Comparison of ENCODE assay signal across 1 cellular context in the genomic region with DNA sequence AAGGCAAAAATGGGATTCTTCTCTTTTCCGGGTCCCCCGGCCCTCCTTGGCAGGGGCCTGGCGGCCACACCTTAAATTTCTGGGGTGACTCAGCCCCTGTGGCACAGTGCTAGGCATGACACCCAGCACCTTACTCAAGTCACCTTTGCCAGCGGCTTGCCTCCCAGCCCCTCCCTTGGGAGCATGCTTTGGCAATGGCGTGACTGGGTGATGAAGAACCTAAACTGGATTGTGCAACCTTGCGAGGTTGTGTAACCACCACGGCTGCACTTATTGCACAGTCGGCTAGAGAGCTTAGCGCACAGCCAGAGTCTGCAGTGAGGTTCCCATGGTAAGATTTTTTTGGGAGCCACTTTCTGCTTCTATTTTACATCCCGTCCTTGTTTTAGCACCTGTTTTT.
TF ChIP-seq lines count a peak whose summit lies in the region.

No MANE protein-coding gene starts in this region.

TF ChIP-seq in K562, 482 proteins besides CTCF, POLR2A, EP300 and RAD21 (continued from another document):
- TF ChIP-seq CBX8 (IDR thresholded peaks at IDR 0.05; ENCODE audit: borderline replicate concordance, extremely low read depth, low read depth, low read length, poor library complexity, severe bottlenecking) (no peak), POLR2H (tag; IDR thresholded peaks at IDR 0.05; ENCODE audit: low read depth) (no peak), ZNF134 (CRISPR knock-in tag; conservative IDR thresholded peaks at IDR 0.05) (no peak), ZFPM2 (CRISPR knock-in tag; IDR thresholded peaks at IDR 0.05) (no peak), HNRNPL (IDR thresholded peaks at IDR 0.05; ENCODE audit: low read depth, low read length) (no peak), SMAD1 (IDR thresholded peaks at IDR 0.05; ENCODE audit: low read depth, low read length, partially characterized antibody) (no peak), ETS1 (conservative IDR thresholded peaks at IDR 0.05; ENCODE audit: control insufficient read depth, low read depth, low read length) (no peak), TRIM24 (IDR thresholded peaks at IDR 0.05) (peak in 1 of 2 experiments; percentile 12; a peak in 1 of 4 replicates), ZNF384 (IDR thresholded peaks at IDR 0.05; ENCODE audit: low read depth, low read length) (no peak), GMEB1 (CRISPR knock-in tag; IDR thresholded peaks at IDR 0.05) (no peak), SNIP1 (IDR thresholded peaks at IDR 0.05; ENCODE audit: low read depth) (no peak), CEBPB (tag; IDR thresholded peaks at IDR 0.05) (peak; percentile 97), CEBPG (CRISPR knock-in tag; IDR thresholded peaks at IDR 0.05) (peak; percentile 80), CEBPG (tag; conservative IDR thresholded peaks at IDR 0.05 in 1 of 2, IDR thresholded peaks at IDR 0.05 in 1 of 2) (peak; percentile 90 to 95), POLR3A (IDR thresholded peaks at IDR 0.05; ENCODE audit: borderline replicate concordance, extremely low read depth, insufficient read depth, insufficient read length) (no peak), RBM39 (optimal IDR thresholded peaks at IDR 0.05; ENCODE audit: low read depth, low read length) (no peak), ZNF511 (CRISPR knock-in tag; IDR thresholded peaks at IDR 0.05) (no peak), SP2 (IDR thresholded peaks at IDR 0.05; ENCODE audit: extremely low read depth, low read depth, low read length, poor library complexity, severe bottlenecking) (no peak), E4F1 (CRISPR knock-in tag; IDR thresholded peaks at IDR 0.05; ENCODE audit: borderline replicate concordance) (no peak), EWSR1 (IDR thresholded peaks at IDR 0.05; ENCODE audit: borderline replicate concordance, low read depth, partially characterized antibody) (no peak), PHB (CRISPR knock-in tag; IDR thresholded peaks at IDR 0.05) (no peak), IRF2 (CRISPR knock-in tag; IDR thresholded peaks at IDR 0.05) (no peak), SRF (CRISPR knock-in tag; IDR thresholded peaks at IDR 0.05) (no peak), ZNF197 (CRISPR knock-in tag; IDR thresholded peaks at IDR 0.05; ENCODE audit: low read depth) (no peak), ZNF174 (CRISPR knock-in tag; IDR thresholded peaks at IDR 0.05) (no peak), KAT7 (CRISPR knock-in tag; IDR thresholded peaks at IDR 0.05; ENCODE audit: borderline replicate concordance) (no peak), HDAC2 (IDR thresholded peaks at IDR 0.05) (no peak), KDM5B (IDR thresholded peaks at IDR 0.05; ENCODE audit: insufficient replicate concordance, low read depth, low read length) (no peak)
- TF ChIP-seq, protein P1, sequence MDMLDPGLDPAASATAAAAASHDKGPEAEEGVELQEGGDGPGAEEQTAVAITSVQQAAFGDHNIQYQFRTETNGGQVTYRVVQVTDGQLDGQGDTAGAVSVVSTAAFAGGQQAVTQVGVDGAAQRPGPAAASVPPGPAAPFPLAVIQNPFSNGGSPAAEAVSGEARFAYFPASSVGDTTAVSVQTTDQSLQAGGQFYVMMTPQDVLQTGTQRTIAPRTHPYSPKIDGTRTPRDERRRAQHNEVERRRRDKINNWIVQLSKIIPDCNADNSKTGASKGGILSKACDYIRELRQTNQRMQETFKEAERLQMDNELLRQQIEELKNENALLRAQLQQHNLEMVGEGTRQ (CRISPR knock-in tag; IDR thresholded peaks at IDR 0.05): no peak
- TF ChIP-seq, protein P2, sequence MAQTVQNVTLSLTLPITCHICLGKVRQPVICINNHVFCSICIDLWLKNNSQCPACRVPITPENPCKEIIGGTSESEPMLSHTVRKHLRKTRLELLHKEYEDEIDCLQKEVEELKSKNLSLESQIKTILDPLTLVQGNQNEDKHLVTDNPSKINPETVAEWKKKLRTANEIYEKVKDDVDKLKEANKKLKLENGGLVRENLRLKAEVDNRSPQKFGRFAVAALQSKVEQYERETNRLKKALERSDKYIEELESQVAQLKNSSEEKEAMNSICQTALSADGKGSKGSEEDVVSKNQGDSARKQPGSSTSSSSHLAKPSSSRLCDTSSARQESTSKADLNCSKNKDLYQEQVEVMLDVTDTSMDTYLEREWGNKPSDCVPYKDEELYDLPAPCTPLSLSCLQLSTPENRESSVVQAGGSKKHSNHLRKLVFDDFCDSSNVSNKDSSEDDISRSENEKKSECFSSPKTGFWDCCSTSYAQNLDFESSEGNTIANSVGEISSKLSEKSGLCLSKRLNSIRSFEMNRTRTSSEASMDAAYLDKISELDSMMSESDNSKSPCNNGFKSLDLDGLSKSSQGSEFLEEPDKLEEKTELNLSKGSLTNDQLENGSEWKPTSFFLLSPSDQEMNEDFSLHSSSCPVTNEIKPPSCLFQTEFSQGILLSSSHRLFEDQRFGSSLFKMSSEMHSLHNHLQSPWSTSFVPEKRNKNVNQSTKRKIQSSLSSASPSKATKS (CRISPR knock-in tag; IDR thresholded peaks at IDR 0.05): no peak
- TF ChIP-seq, protein P3, sequence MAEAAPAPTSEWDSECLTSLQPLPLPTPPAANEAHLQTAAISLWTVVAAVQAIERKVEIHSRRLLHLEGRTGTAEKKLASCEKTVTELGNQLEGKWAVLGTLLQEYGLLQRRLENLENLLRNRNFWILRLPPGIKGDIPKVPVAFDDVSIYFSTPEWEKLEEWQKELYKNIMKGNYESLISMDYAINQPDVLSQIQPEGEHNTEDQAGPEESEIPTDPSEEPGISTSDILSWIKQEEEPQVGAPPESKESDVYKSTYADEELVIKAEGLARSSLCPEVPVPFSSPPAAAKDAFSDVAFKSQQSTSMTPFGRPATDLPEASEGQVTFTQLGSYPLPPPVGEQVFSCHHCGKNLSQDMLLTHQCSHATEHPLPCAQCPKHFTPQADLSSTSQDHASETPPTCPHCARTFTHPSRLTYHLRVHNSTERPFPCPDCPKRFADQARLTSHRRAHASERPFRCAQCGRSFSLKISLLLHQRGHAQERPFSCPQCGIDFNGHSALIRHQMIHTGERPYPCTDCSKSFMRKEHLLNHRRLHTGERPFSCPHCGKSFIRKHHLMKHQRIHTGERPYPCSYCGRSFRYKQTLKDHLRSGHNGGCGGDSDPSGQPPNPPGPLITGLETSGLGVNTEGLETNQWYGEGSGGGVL (CRISPR knock-in tag; IDR thresholded peaks at IDR 0.05): no peak
